Comparison of ENCODE assay signal across 26 cellular contexts in the genomic region with DNA sequence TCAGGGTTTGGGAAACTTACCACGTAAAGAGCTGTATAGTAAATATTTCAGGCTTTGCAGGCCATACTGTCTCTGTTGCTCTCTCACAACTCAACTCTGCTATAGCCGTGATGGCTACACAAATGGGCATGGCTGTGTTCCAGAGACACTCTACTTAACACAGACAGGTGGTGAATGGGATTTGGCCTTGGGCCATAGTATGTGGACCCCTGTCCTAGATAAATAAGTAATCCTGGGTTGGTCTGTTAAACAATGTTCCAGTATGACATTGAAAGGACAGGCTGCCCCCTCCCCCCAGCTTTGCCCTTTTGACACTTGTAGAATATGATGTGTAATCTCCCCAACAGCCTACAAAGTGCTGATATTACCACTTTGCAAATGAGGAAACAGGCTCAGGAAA. TPM values are rescaled to one million over a fixed set of nuclear protein-coding genes. Genes with fewer than 3 reads are reported as not detected.
DNase-seq lines count a peak whose midpoint lies in the region; TF ChIP-seq lines count a peak whose summit lies in the region.
"Had no signal": no experiment of that assay in that cellular context is flagged by ENCODE, and none has a peak within 500 bp of the region (broad histone marks: within the 10 kb centered on the region; RNA-seq: fewer than 3 reads in every experiment).

No MANE protein-coding gene starts in this region.

- H3K27ac Mint-ChIP-seq in Calu3 (ENCODE audit: unreplicated experiment): peak overlapping the region; percentile 67
- H3K27ac Mint-ChIP-seq: activated B cell treated with CpG ODN at 0.5 μM for 24 hours; activated naive CD8-positive, alpha-beta T cell; activated T-helper 2 cell treated with anti-CD3 and anti-CD28 coated beads, Interferon-gamma antibody, Interleukin-2, Interleukin-4, amounts not matched to agents 10 μg/mL and 5 μg/mL and 100 μg/mL, durations not matched to agents 14 hours and 24 hours and 36 hours; IgD-negative memory B cell; T-helper 2 cell treated with Interferon-gamma antibody and Interleukin-4, amounts not matched to agents 5 μg/mL and 100 μg/mL, for 36 hours; type B pancreatic cell had no signal

- peaks cover 99% of the 10 kb centered on the region for H3K4me1 ChIP-seq in left ventricle myocardium inferior

- TF ChIP-seq CTCF in Calu3 (IDR thresholded peaks at IDR 0.05; ENCODE audit: unreplicated experiment) (no peak), left ventricle myocardium inferior (IDR thresholded peaks at IDR 0.05; ENCODE audit: borderline replicate concordance) (no peak)

- DNase-seq in Calu3 (no peak), NCI-H2029 treated with DMSO at 0.1 percent for 48 hours (lab: John Stamatoyannopoulos, UW) (peak; percentile 37), SHP77 treated with DMSO at 0.1 percent for 48 hours (lab: John Stamatoyannopoulos, UW) (peak; percentile 9), left ventricle myocardium inferior (peak; percentile 47), posterior vena cava (ENCODE audit: low spot score) (no peak), putamen (ENCODE audit: low spot score) (no peak), cerebellar cortex (ENCODE audit: low spot score) (no peak)
- DNase-seq: activated B cell treated with CpG ODN at 0.5 μM for 24 hours; activated CD4-positive, alpha-beta T cell treated with anti-CD3 and anti-CD28 coated beads, Interleukin-2, amount 50 U/mL, for 4 hours; activated CD8-positive, alpha-beta memory T cell treated with anti-CD3 and anti-CD28 coated beads, Interleukin-2, amount 50 U/mL, for 48 hours; CD4-positive, alpha-beta memory T cell; DMS153; head of caudate nucleus; left colon; mesendoderm; NCI-H1694 treated with DMSO at 0.1 percent for 48 hours; NCI-H446; psoas muscle had no signal

- H3K9me3 ChIP-seq in left ventricle myocardium inferior (replicated peaks): peaks cover 7% of the 10 kb centered on the region
- H3K9me3 ChIP-seq: ascending aorta, psoas muscle had no signal

- no peak overlapping the region for H3K4me3 Mint-ChIP-seq in Calu3 (ENCODE audit: low read depth, unreplicated experiment)
- H3K4me3 Mint-ChIP-seq: activated B cell treated with CpG ODN at 0.5 μM for 24 hours; activated naive CD8-positive, alpha-beta T cell; CD4-positive, alpha-beta memory T cell; central memory CD8-positive, alpha-beta T cell; IgD-negative memory B cell; T-helper 2 cell treated with Interferon-gamma antibody and Interleukin-4, amounts not matched to agents 5 μg/mL and 100 μg/mL, for 36 hours; type B pancreatic cell had no signal

- CTCF ChIA-PET in Calu3 (lab: Charles Lee): no interaction called here

- no peaks in the 10 kb centered on the region for H3K36me3 ChIP-seq in left ventricle myocardium inferior
- H3K36me3 ChIP-seq: ascending aorta had no signal

- H3K4me3 ChIP-seq in left ventricle myocardium inferior: no peak overlapping the region
- H3K4me3 ChIP-seq: ascending aorta, psoas muscle had no signal

- peaks cover 8% of the 10 kb centered on the region for H3K36me3 Mint-ChIP-seq in Calu3 (ENCODE audit: insufficient read depth, unreplicated experiment)
- H3K36me3 Mint-ChIP-seq: IgD-negative memory B cell had no signal

- no TSS peak for BruUV-seq in Calu3 (replicated peaks; lab: Mats Ljungman, UMichigan)

- intact Hi-C loops in Calu3 (cut with micrococcal nuclease; ENCODE audit: unreplicated experiment): loop anchor here (2.0 kb wide), 1 partner anchor 25 kb away; no protein-coding TSS in a partner anchor
- intact Hi-C loops in left ventricle myocardium inferior (cut with micrococcal nuclease): no loop called here
- intact Hi-C loops in posterior vena cava (cut with DNase I): no loop called here

- no peaks in the 10 kb centered on the region for H3K27me3 Mint-ChIP-seq in Calu3 (ENCODE audit: unreplicated experiment)
- H3K27me3 Mint-ChIP-seq: activated B cell treated with CpG ODN at 0.5 μM for 24 hours; activated naive CD8-positive, alpha-beta T cell; CD4-positive, alpha-beta memory T cell; central memory CD8-positive, alpha-beta T cell; IgD-negative memory B cell; type B pancreatic cell had no signal

- H3K27ac ChIP-seq in left ventricle myocardium inferior (replicated peaks): peak overlapping the region; percentile 76
- H3K27ac ChIP-seq: ascending aorta, psoas muscle had no signal

- H3K9me3 Mint-ChIP-seq in Calu3 (ENCODE audit: low read depth, unreplicated experiment): no peaks in the 10 kb centered on the region
- H3K9me3 Mint-ChIP-seq: central memory CD8-positive, alpha-beta T cell; type B pancreatic cell had no signal

- H3K4me1 Mint-ChIP-seq in Calu3 (ENCODE audit: low read depth, unreplicated experiment): peaks cover 60% of the 10 kb centered on the region
- H3K4me1 Mint-ChIP-seq: activated B cell treated with CpG ODN at 0.5 μM for 24 hours, IgD-negative memory B cell had no signal

- no peaks in the 10 kb centered on the region for H3K27me3 ChIP-seq in left ventricle myocardium inferior (ENCODE audit: low read depth)
- H3K27me3 ChIP-seq: ascending aorta had no signal

RNA-seq across cellular contexts. Expression of a gene that starts 38.3 kb away (rescaled TPM):
- total RNA-seq in Calu3 (2022): 65.9 and 79.0 TPM in 2 replicates
- 56.8 TPM for total RNA-seq in left ventricle myocardium inferior
- total RNA-seq in posterior vena cava: 10 to 100 TPM; 26.6 to 27.7 TPM
- total RNA-seq: myocyte had no signal

Comparison
In these comparisons a context has a peak if more than half of its experiments do, and no peak if none do; other contexts are left out.
1. DNase-seq: peak in NCI-H2029 treated with DMSO at 0.1 percent for 48 hours (single experiment), SHP77 treated with DMSO at 0.1 percent for 48 hours (single experiment) and left ventricle myocardium inferior (single experiment); none in Calu3 (single experiment), posterior vena cava (single experiment), putamen (single experiment) and cerebellar cortex (single experiment).